ENCODE assay signal across 21 cellular contexts in genomic region chr12:11704094-11704493, GRCh38. TPM values are rescaled to one million over a fixed set of nuclear protein-coding genes. Genes with fewer than 3 reads are reported as not detected.
DNase-seq lines count a peak whose midpoint lies in the region; ATAC-seq, FAIRE-seq and TF ChIP-seq lines count a peak whose summit lies in the region.
"Had no signal": no experiment of that assay in that cellular context is flagged by ENCODE, and none has a peak within 500 bp of the region (broad histone marks: within the 10 kb centered on the region; RNA-seq: fewer than 3 reads in every experiment).

No MANE protein-coding gene starts in this region.

- peaks cover 41% of the 10 kb centered on the region for H3K4me1 Mint-ChIP-seq in stimulated activated naive CD8-positive, alpha-beta T cell treated with anti-CD3 and anti-CD28 coated beads, Interleukin-15, Interleukin-2, amounts not matched to agents 100 ng/mL and 50 ng/mL, for 24 hours (ENCODE audit: low read depth)
- H3K4me1 Mint-ChIP-seq in activated naive CD8-positive, alpha-beta T cell treated with anti-CD3 and anti-CD28 coated beads for 36 hours: peaks cover 30% of the 10 kb centered on the region

- TF ChIP-seq CTCF in neutrophil (IDR thresholded peaks at IDR 0.05): no peak

- H3K27me3 ChIP-seq in neutrophil: no peaks in the 10 kb centered on the region
- H3K27me3 ChIP-seq: BLaER1 treated with 17β-estradiol and CSF1 and Interleukin-3, amounts not matched to agents 10 nM and 100 nM; brain microvascular endothelial cell had no signal

- no peaks in the 10 kb centered on the region for H3K36me3 ChIP-seq in neutrophil
- H3K36me3 ChIP-seq: brain microvascular endothelial cell had no signal

- no peak overlapping the region for H3K4me3 ChIP-seq in neutrophil (ENCODE audit: low read depth in 1 of 2, low read length in 1 of 2)
- H3K4me3 ChIP-seq: BLaER1 treated with 17β-estradiol and CSF1 and Interleukin-3, amounts not matched to agents 10 nM and 100 nM had no signal

- ATAC-seq in stimulated activated naive CD8-positive, alpha-beta T cell treated with anti-CD3 and anti-CD28 coated beads, Interleukin-15, Interleukin-2, amounts not matched to agents 100 U/mL and 50 U/mL, for 24 hours: no peak
- ATAC-seq: PC-3 had no signal

- peaks cover 17 to 28% of the 10 kb centered on the region in 2 experiments for H3K4me1 ChIP-seq in neutrophil (ENCODE audit: control insufficient read depth in 1 of 2, insufficient read depth in 1 of 2, low read depth in 1 of 2, low read length in 1 of 2)

- FAIRE-seq in urothelium cell line (lab: Jason Lieb, UNC): peak; percentile 93

- no peak overlapping the region for H3K4me3 Mint-ChIP-seq in stimulated activated naive CD8-positive, alpha-beta T cell treated with anti-CD3 and anti-CD28 coated beads, Interleukin-15, Interleukin-2, amounts not matched to agents 100 ng/mL and 50 ng/mL, for 24 hours
- H3K4me3 Mint-ChIP-seq in activated naive CD8-positive, alpha-beta T cell treated with anti-CD3 and anti-CD28 coated beads for 36 hours: no peak overlapping the region
- H3K4me3 Mint-ChIP-seq: endodermal cell, H9 had no signal

- peak overlapping the region; percentile 17 for H3K27ac Mint-ChIP-seq in stimulated activated naive CD8-positive, alpha-beta T cell treated with anti-CD3 and anti-CD28 coated beads, Interleukin-15, Interleukin-2, amounts not matched to agents 100 ng/mL and 50 ng/mL, for 24 hours
- H3K27ac Mint-ChIP-seq in activated naive CD8-positive, alpha-beta T cell treated with anti-CD3 and anti-CD28 coated beads for 36 hours: peak overlapping the region; percentile 63
- H3K27ac Mint-ChIP-seq: endodermal cell had no signal

- DNase-seq in stimulated activated naive CD8-positive, alpha-beta T cell treated with anti-CD3 and anti-CD28 coated beads, Interleukin-15, Interleukin-2, amounts not matched to agents 100 U/mL and 50 U/mL, for 24 hours: no peak
- no peak for DNase-seq in activated naive CD8-positive, alpha-beta T cell treated with anti-CD3 and anti-CD28 coated beads for 36 hours
- DNase-seq in urothelium cell line (ENCODE audit: low spot score): no peak
- no peak for DNase-seq in stimulated activated CD4-positive, alpha-beta T cell treated with anti-CD3 and anti-CD28 coated beads, Interleukin-4, amount 100 ng/mL, for 1 hour
- no peak for DNase-seq in NCI-H524 treated with DMSO at 0.1 percent for 48 hours (lab: John Stamatoyannopoulos, UW)
- no peak for DNase-seq in stimulated activated CD4-positive, alpha-beta T cell treated with anti-CD3 and anti-CD28 coated beads, Interleukin-2, amount 100 ng/mL, for 48 hours
- DNase-seq: ACHN, brain microvascular endothelial cell, endodermal cell, glutamatergic neuron, H9, mesenchymal stem cell, MV-4-11, NCI-H187, NCI-H774, nucleus accumbens, PC-3, Right ventricle myocardium superior had no signal

- no peaks in the 10 kb centered on the region for H3K27me3 Mint-ChIP-seq in stimulated activated naive CD8-positive, alpha-beta T cell treated with anti-CD3 and anti-CD28 coated beads, Interleukin-15, Interleukin-2, amounts not matched to agents 100 ng/mL and 50 ng/mL, for 24 hours
- H3K27me3 Mint-ChIP-seq in activated naive CD8-positive, alpha-beta T cell treated with anti-CD3 and anti-CD28 coated beads for 36 hours: no peaks in the 10 kb centered on the region

- no peaks in the 10 kb centered on the region for H3K9me3 ChIP-seq in neutrophil

- H3K36me3 Mint-ChIP-seq in stimulated activated naive CD8-positive, alpha-beta T cell treated with anti-CD3 and anti-CD28 coated beads, Interleukin-15, Interleukin-2, amounts not matched to agents 100 ng/mL and 50 ng/mL, for 24 hours (ENCODE audit: low read depth): peaks cover 13% of the 10 kb centered on the region
- peaks cover 18% of the 10 kb centered on the region for H3K36me3 Mint-ChIP-seq in activated naive CD8-positive, alpha-beta T cell treated with anti-CD3 and anti-CD28 coated beads for 36 hours

- H3K9me3 Mint-ChIP-seq in stimulated activated naive CD8-positive, alpha-beta T cell treated with anti-CD3 and anti-CD28 coated beads, Interleukin-15, Interleukin-2, amounts not matched to agents 100 ng/mL and 50 ng/mL, for 24 hours: no peaks in the 10 kb centered on the region
- H3K9me3 Mint-ChIP-seq in activated naive CD8-positive, alpha-beta T cell treated with anti-CD3 and anti-CD28 coated beads for 36 hours: peaks cover 2% of the 10 kb centered on the region
- H3K9me3 Mint-ChIP-seq: endodermal cell, H9 had no signal

- H3K27ac ChIP-seq in neutrophil: peak overlapping the region; percentile 69
- H3K27ac ChIP-seq: BLaER1 treated with 17β-estradiol and CSF1 and Interleukin-3, amounts not matched to agents 10 nM and 100 nM had no signal

RNA-seq across cellular contexts. Expression of gene ETV6, which starts 54.6 kb away (rescaled TPM):
- total RNA-seq in activated naive CD8-positive, alpha-beta T cell treated with anti-CD3 and anti-CD28 coated beads for 36 hours: 10 to 100 TPM; 21.6 to 23.7 TPM
